ENCODE assay signal across 23 cellular contexts in the genomic region with DNA sequence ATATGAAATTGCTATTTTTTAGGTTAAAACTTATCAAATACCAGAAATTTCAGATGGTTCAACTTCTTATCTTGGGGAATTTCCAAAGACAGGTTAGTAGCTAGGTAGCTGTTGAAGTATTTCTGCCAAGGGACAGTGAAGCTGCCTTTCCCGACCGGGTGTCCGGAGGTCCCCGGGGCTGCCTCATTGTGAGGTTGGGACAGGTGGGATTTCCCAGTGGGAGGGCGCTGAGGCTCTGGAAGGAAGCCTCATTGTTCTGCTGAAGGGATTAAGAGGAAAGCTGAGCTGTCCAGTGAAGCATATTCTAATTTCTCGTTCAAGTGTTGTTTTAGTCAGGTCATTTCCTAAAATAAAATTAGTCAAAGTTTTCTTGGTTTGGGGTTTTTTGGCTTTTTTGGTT.
A peak's percentile ranks its signal among the peaks of the same experiment; 100 is the strongest.
DNase-seq lines count a peak whose midpoint lies in the region; ATAC-seq and TF ChIP-seq lines count a peak whose summit lies in the region.
"Had no signal": no experiment of that assay in that cellular context is flagged by ENCODE, and none has a peak within 500 bp of the region (broad histone marks: within the 10 kb centered on the region; RNA-seq: fewer than 3 reads in every experiment).

No MANE protein-coding gene starts in this region.

- H3K4me3 ChIP-seq in HUES48 (ENCODE audit: low read depth, low read length) (no peak overlapping the region), endodermal cell (ENCODE audit: low read length) (peak overlapping the region; percentile 66), neural progenitor cell (no peak overlapping the region)
- H3K4me3 ChIP-seq: SJSA1 had no signal

- no peaks in the 10 kb centered on the region for H3K4me1 Mint-ChIP-seq in activated CD8-positive, alpha-beta memory T cell treated with anti-CD3 and anti-CD28 coated beads, Interleukin-2, amount 10 ng/mL, durations not matched to agents 7 days and 5 days
- peaks cover 45% of the 10 kb centered on the region for H3K4me1 Mint-ChIP-seq in endodermal cell
- peaks cover 26% of the 10 kb centered on the region for H3K4me1 Mint-ChIP-seq in neural progenitor cell

- no peak for ATAC-seq in activated CD8-positive, alpha-beta memory T cell treated with anti-CD3 and anti-CD28 coated beads, Interleukin-2, amount 10 ng/mL, durations not matched to agents 7 days and 5 days
- ATAC-seq: CD8-positive, alpha-beta T cell had no signal

- peak; percentile 41 for DNase-seq in activated CD8-positive, alpha-beta memory T cell treated with anti-CD3 and anti-CD28 coated beads for 24 hours
- no peak for DNase-seq in activated CD8-positive, alpha-beta memory T cell treated with anti-CD3 and anti-CD28 coated beads, Interleukin-2, amount 10 ng/mL, durations not matched to agents 7 days and 5 days
- DNase-seq in endodermal cell, result peak; percentile 89
- peak; percentile 85 for DNase-seq in neural progenitor cell (ENCODE audit: low spot score)
- DNase-seq in HuH-7.5 (ENCODE audit: low spot score), result no peak
- DNase-seq in D341Med (ENCODE audit: low spot score), result no peak
- no peak for DNase-seq in kidney tubule cell (ENCODE audit: low spot score)
- DNase-seq: AML-193; C1 segment of cervical spinal cord; CD8-positive, alpha-beta T cell; DMS53; GDM1; HFFc6; IMR-90; NCI-H1105; NCI-H146; NCI-H2029; NCI-H524 treated with DMSO at 0.1 percent for 48 hours; OCI-M1 had no signal

- WGBS in endodermal cell (ENCODE audit: insufficient coverage in 1 of 2, insufficient read length in 1 of 2), 2 experiments, result 33 to 61% methylated on average over 3 to 6 of the region's 6 CpGs

- no peaks in the 10 kb centered on the region for H3K27me3 Mint-ChIP-seq in activated CD8-positive, alpha-beta memory T cell treated with anti-CD3 and anti-CD28 coated beads, Interleukin-2, amount 10 ng/mL, durations not matched to agents 7 days and 5 days
- H3K27me3 Mint-ChIP-seq in endodermal cell (ENCODE audit: insufficient read depth) (no peaks in the 10 kb centered on the region), neural progenitor cell (ENCODE audit: insufficient read depth, low read depth) (no peaks in the 10 kb centered on the region)

- H3K9me3 ChIP-seq in HUES48 (ENCODE audit: control insufficient read depth, insufficient read depth, low read length) (no peaks in the 10 kb centered on the region), endodermal cell (ENCODE audit: control insufficient read depth, low read length) (no peaks in the 10 kb centered on the region), neural progenitor cell (ENCODE audit: low read depth) (no peaks in the 10 kb centered on the region)
- H3K9me3 ChIP-seq: SJSA1 had no signal

- no peaks in the 10 kb centered on the region for H3K27me3 ChIP-seq in HUES48 (ENCODE audit: control insufficient read depth, insufficient read depth, low read length)
- H3K27me3 ChIP-seq in endodermal cell (ENCODE audit: control insufficient read depth, insufficient read depth, low read length, poor library complexity, severe bottlenecking), result no peaks in the 10 kb centered on the region
- H3K27me3 ChIP-seq in neural progenitor cell, result no peaks in the 10 kb centered on the region
- H3K27me3 ChIP-seq: SJSA1 had no signal

- H3K4me1 ChIP-seq in HUES48 (ENCODE audit: control insufficient read depth, insufficient read depth, low read length) (peaks cover 10% of the 10 kb centered on the region; the same call in 1 of the 2 replicates), endodermal cell (ENCODE audit: control insufficient read depth, insufficient read depth, low read length) (peaks cover 23% of the 10 kb centered on the region), neural progenitor cell (peaks cover 24% of the 10 kb centered on the region)
- H3K4me1 ChIP-seq: SJSA1 had no signal

- peaks cover 3% of the 10 kb centered on the region for H4K20me1 ChIP-seq in neural progenitor cell (ENCODE audit: low read depth)

- no peak overlapping the region for H3K4me3 Mint-ChIP-seq in activated CD8-positive, alpha-beta memory T cell treated with anti-CD3 and anti-CD28 coated beads, Interleukin-2, amount 10 ng/mL, durations not matched to agents 7 days and 5 days
- H3K4me3 Mint-ChIP-seq in endodermal cell, result peak overlapping the region; percentile 36
- no peak overlapping the region for H3K4me3 Mint-ChIP-seq in neural progenitor cell
- H3K4me3 Mint-ChIP-seq: CD8-positive, alpha-beta T cell; HFFc6 had no signal

- H3F3A ChIP-seq in neural progenitor cell (ENCODE audit: low read depth), result peaks cover 8% of the 10 kb centered on the region

- H3K9me3 Mint-ChIP-seq in activated CD8-positive, alpha-beta memory T cell treated with anti-CD3 and anti-CD28 coated beads, Interleukin-2, amount 10 ng/mL, durations not matched to agents 7 days and 5 days (ENCODE audit: low read depth), result no peaks in the 10 kb centered on the region
- H3K9me3 Mint-ChIP-seq in endodermal cell, result no peaks in the 10 kb centered on the region
- H3K9me3 Mint-ChIP-seq in neural progenitor cell, result no peaks in the 10 kb centered on the region
- H3K9me3 Mint-ChIP-seq: CD8-positive, alpha-beta T cell had no signal

- no peak overlapping the region for H2AFZ ChIP-seq in neural progenitor cell (replicated peaks)

- H3K79me2 ChIP-seq in neural progenitor cell (ENCODE audit: low read depth), result no peaks in the 10 kb centered on the region

- no peak overlapping the region for H3K27ac Mint-ChIP-seq in activated CD8-positive, alpha-beta memory T cell treated with anti-CD3 and anti-CD28 coated beads, Interleukin-2, amount 10 ng/mL, durations not matched to agents 7 days and 5 days
- H3K27ac Mint-ChIP-seq in endodermal cell (peak overlapping the region; percentile 89), neural progenitor cell (no peak overlapping the region)
- H3K27ac Mint-ChIP-seq: CD8-positive, alpha-beta T cell; HFFc6 had no signal

- TF ChIP-seq CTCF in endodermal cell (conservative IDR thresholded peaks at IDR 0.05) (no peak), neural progenitor cell (IDR thresholded peaks at IDR 0.05) (no peak)

- H3K36me3 ChIP-seq in HUES48 (ENCODE audit: control insufficient read depth, insufficient read depth, low read length) (no peaks in the 10 kb centered on the region), endodermal cell (ENCODE audit: control insufficient read depth, insufficient read depth, low read length) (no peaks in the 10 kb centered on the region), neural progenitor cell (no peaks in the 10 kb centered on the region)
- H3K36me3 ChIP-seq: SJSA1 had no signal

- H3K27ac ChIP-seq in HUES48 (ENCODE audit: low read depth, low read length) (peak overlapping the region; percentile 49), endodermal cell (ENCODE audit: low read depth, low read length) (no peak overlapping the region), neural progenitor cell (no peak overlapping the region)
- H3K27ac ChIP-seq: HL-60, KMS-11, SJSA1 had no signal

- peak overlapping the region; percentile 48 for H3K4me2 ChIP-seq in neural progenitor cell
- H3K4me2 ChIP-seq: KMS-11 had no signal

- peaks cover 1% of the 10 kb centered on the region for H3K36me3 Mint-ChIP-seq in activated CD8-positive, alpha-beta memory T cell treated with anti-CD3 and anti-CD28 coated beads, Interleukin-2, amount 10 ng/mL, durations not matched to agents 7 days and 5 days
- H3K36me3 Mint-ChIP-seq in endodermal cell (ENCODE audit: low read depth), result peaks cover 12% of the 10 kb centered on the region
- H3K36me3 Mint-ChIP-seq in neural progenitor cell, result peaks cover 6% of the 10 kb centered on the region

- H3K9ac ChIP-seq in HUES48 (ENCODE audit: low read depth, low read length) (no peak overlapping the region), endodermal cell (ENCODE audit: extremely low read depth, low read length, poor library complexity, severe bottlenecking) (peak overlapping the region; percentile 54), neural progenitor cell (no peak overlapping the region)
- H3K9ac ChIP-seq: KMS-11 had no signal

- CTCF ChIA-PET in activated CD8-positive, alpha-beta memory T cell treated with anti-CD3 and anti-CD28 coated beads, Interleukin-2, amount 10 ng/mL, durations not matched to agents 7 days and 5 days (lab: Charles Lee), result no interaction called here

Comparison
In these comparisons a context has a peak if more than half of its experiments do, and no peak if none do; other contexts are left out.
1. DNase-seq: peak in activated CD8-positive, alpha-beta memory T cell treated with anti-CD3 and anti-CD28 coated beads for 24 hours (single experiment), endodermal cell (single experiment) and neural progenitor cell (single experiment); none in activated CD8-positive, alpha-beta memory T cell treated with anti-CD3 and anti-CD28 coated beads, Interleukin-2, amount 10 ng/mL, durations not matched to agents 7 days and 5 days (single experiment), HuH-7.5 (single experiment), D341Med (single experiment) and kidney tubule cell (single experiment).